ENCODE assay signal across 2 cellular contexts in the genomic region with DNA sequence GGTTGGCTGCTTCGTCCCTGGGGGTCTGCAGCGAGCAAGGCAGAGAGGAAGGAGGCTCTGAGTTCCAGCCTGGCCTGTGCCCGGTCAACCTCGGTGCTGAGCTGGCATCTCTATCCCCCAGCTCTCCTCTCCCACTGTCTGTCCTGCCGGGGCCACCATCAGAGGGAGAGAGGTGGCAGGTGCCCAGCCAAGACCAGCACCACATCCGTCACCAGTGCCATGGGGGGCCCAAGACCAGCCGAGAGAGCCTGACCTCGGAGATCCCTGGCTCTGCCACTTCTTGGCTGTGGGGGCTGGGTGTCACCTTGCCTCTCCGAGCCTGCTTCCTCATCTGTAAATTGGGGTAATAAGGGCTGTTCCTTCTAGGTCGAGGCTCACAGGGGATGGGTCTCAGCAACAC.
TF ChIP-seq lines count a peak whose summit lies in the region.

No MANE protein-coding gene starts in this region.

TF ChIP-seq in liver, 16 proteins besides CTCF, POLR2A, EP300 and RAD21:
- TF ChIP-seq HNF4A (conservative IDR thresholded peaks at IDR 0.05) (no peak), JUND (IDR thresholded peaks at IDR 0.05) (no peak), TAF1 (conservative IDR thresholded peaks at IDR 0.05) (no peak), FOXA1 (IDR thresholded peaks at IDR 0.05) (no peak)
- TF ChIP-seq, protein P1, sequence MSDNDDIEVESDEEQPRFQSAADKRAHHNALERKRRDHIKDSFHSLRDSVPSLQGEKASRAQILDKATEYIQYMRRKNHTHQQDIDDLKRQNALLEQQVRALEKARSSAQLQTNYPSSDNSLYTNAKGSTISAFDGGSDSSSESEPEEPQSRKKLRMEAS (IDR thresholded peaks at IDR 0.05), result no peak
- TF ChIP-seq, protein P2, sequence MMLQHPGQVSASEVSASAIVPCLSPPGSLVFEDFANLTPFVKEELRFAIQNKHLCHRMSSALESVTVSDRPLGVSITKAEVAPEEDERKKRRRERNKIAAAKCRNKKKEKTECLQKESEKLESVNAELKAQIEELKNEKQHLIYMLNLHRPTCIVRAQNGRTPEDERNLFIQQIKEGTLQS (IDR thresholded peaks at IDR 0.05), result no peak
TF ChIP-seq in liver: peak in this region for 0.

TF ChIP-seq in HepG2, 621 proteins besides CTCF, POLR2A, EP300 and RAD21:
- TF ChIP-seq ZNF354B (CRISPR knock-in tag; IDR thresholded peaks at IDR 0.05), result no peak
- no peak for TF ChIP-seq IRF1 (CRISPR knock-in tag; IDR thresholded peaks at IDR 0.05; ENCODE audit: low read depth)
- TF ChIP-seq, protein P3, sequence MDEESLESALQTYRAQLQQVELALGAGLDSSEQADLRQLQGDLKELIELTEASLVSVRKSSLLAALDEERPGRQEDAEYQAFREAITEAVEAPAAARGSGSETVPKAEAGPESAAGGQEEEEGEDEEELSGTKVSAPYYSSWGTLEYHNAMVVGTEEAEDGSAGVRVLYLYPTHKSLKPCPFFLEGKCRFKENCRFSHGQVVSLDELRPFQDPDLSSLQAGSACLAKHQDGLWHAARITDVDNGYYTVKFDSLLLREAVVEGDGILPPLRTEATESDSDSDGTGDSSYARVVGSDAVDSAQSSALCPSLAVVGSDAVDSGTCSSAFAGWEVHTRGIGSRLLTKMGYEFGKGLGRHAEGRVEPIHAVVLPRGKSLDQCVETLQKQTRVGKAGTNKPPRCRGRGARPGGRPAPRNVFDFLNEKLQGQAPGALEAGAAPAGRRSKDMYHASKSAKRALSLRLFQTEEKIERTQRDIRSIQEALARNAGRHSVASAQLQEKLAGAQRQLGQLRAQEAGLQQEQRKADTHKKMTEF (CRISPR knock-in tag; IDR thresholded peaks at IDR 0.05), result no peak
- no peak for TF ChIP-seq FOXP1 (IDR thresholded peaks at IDR 0.05)
- no peak for TF ChIP-seq FOXP1 (CRISPR knock-in tag; IDR thresholded peaks at IDR 0.05)
- TF ChIP-seq ZNF101 (CRISPR knock-in tag; IDR thresholded peaks at IDR 0.05; ENCODE audit: borderline replicate concordance, low read depth), result no peak
